ENCODE assay signal across 2 cellular contexts in genomic region chr4:27974881-27975280, GRCh38.
DNase-seq lines count a peak whose midpoint lies in the region; TF ChIP-seq lines count a peak whose summit lies in the region.
"Not testable (repeated sequence)": the region's sequence is repeated elsewhere in the genome, so short reads cannot be mapped to it uniquely, and the experiment has no call there.

No MANE protein-coding gene starts in this region.

- H3K9ac ChIP-seq in endodermal cell (ENCODE audit: extremely low read depth, low read length, poor library complexity, severe bottlenecking), result peak overlapping the region; percentile 51
- H3K9ac ChIP-seq in mesendoderm (ENCODE audit: low read length), result not testable (repeated sequence)

- H3K79me2 ChIP-seq in mesendoderm (ENCODE audit: control insufficient read depth, insufficient read depth, low read length), result not testable (repeated sequence)

- H3K4me3 ChIP-seq in endodermal cell (ENCODE audit: low read length), result peak overlapping the region; percentile 76
- H3K4me3 ChIP-seq in mesendoderm (ENCODE audit: low read length), result not testable (repeated sequence)

- H3K27ac ChIP-seq in endodermal cell (ENCODE audit: low read depth, low read length); mesendoderm (ENCODE audit: low read depth, low read length): not testable (repeated sequence)

- H3K27ac Mint-ChIP-seq in endodermal cell, result peak overlapping the region; percentile 83

- peaks cover 22% of the 10 kb centered on the region for H3K36me3 Mint-ChIP-seq in endodermal cell (ENCODE audit: low read depth)

- H4K8ac ChIP-seq in mesendoderm (ENCODE audit: low read depth, low read length), result not testable (repeated sequence)

- not testable (repeated sequence) for H3K23ac ChIP-seq in mesendoderm (ENCODE audit: low read length)

- not testable (repeated sequence) for H3K27me3 ChIP-seq in endodermal cell (ENCODE audit: control insufficient read depth, insufficient read depth, low read length, poor library complexity, severe bottlenecking); mesendoderm (ENCODE audit: insufficient read depth, low read length, poor library complexity)

- not testable (repeated sequence) for H3K36me3 ChIP-seq in endodermal cell (ENCODE audit: control insufficient read depth, insufficient read depth, low read length); mesendoderm (ENCODE audit: control insufficient read depth, insufficient read depth, low read length)

- not testable (repeated sequence) for H3K79me1 ChIP-seq in mesendoderm (ENCODE audit: low read length)

- H3K4me2 ChIP-seq in mesendoderm (ENCODE audit: low read length), result not testable (repeated sequence)

- H3K18ac ChIP-seq in mesendoderm (ENCODE audit: low read length), result not testable (repeated sequence)

- H2AK5ac ChIP-seq in mesendoderm (ENCODE audit: low read length), result not testable (repeated sequence)

- not testable (repeated sequence) for H3K27me3 Mint-ChIP-seq in endodermal cell (ENCODE audit: insufficient read depth)

- DNase-seq in endodermal cell (peak; percentile 74), mesendoderm (peak; percentile 74)

- TF ChIP-seq CTCF in endodermal cell (conservative IDR thresholded peaks at IDR 0.05), result not testable (repeated sequence)

- H3K4ac ChIP-seq in mesendoderm (ENCODE audit: low read depth, low read length), result not testable (repeated sequence)

- H3K4me1 Mint-ChIP-seq in endodermal cell, result peaks cover 22% of the 10 kb centered on the region

- not testable (repeated sequence) for H3K9me3 ChIP-seq in endodermal cell (ENCODE audit: control insufficient read depth, low read length)

- 53 to 79% methylated on average over 3 of the region's 3 CpGs for WGBS in endodermal cell (ENCODE audit: insufficient coverage in 1 of 2, insufficient read length in 1 of 2), 2 experiments
- no CpG with 5 or more reads among the region's 3 CpGs for WGBS in mesendoderm (ENCODE audit: extremely low coverage, insufficient coverage, low lambda C conversion rate)

- H4K5ac ChIP-seq in mesendoderm (ENCODE audit: low read length), result not testable (repeated sequence)

- H2BK15ac ChIP-seq in mesendoderm (replicated peaks; ENCODE audit: low read depth), result not testable (repeated sequence)

- peak overlapping the region; percentile 11 for H3K56ac ChIP-seq in mesendoderm (ENCODE audit: low read length)

- not testable (repeated sequence) for H3K4me1 ChIP-seq in endodermal cell (ENCODE audit: control insufficient read depth, insufficient read depth, low read length); mesendoderm (ENCODE audit: control insufficient read depth, low read depth, low read length)

- H3K9me3 Mint-ChIP-seq in endodermal cell, result peaks cover 29% of the 10 kb centered on the region

- H2BK5ac ChIP-seq in mesendoderm (ENCODE audit: low read length), result not testable (repeated sequence)

- not testable (repeated sequence) for H2BK120ac ChIP-seq in mesendoderm (ENCODE audit: low read depth, low read length)

- H3K4me3 Mint-ChIP-seq in endodermal cell, result peak overlapping the region; percentile 49
